8 cellular contexts compared by ENCODE assay signal in the genomic region with DNA sequence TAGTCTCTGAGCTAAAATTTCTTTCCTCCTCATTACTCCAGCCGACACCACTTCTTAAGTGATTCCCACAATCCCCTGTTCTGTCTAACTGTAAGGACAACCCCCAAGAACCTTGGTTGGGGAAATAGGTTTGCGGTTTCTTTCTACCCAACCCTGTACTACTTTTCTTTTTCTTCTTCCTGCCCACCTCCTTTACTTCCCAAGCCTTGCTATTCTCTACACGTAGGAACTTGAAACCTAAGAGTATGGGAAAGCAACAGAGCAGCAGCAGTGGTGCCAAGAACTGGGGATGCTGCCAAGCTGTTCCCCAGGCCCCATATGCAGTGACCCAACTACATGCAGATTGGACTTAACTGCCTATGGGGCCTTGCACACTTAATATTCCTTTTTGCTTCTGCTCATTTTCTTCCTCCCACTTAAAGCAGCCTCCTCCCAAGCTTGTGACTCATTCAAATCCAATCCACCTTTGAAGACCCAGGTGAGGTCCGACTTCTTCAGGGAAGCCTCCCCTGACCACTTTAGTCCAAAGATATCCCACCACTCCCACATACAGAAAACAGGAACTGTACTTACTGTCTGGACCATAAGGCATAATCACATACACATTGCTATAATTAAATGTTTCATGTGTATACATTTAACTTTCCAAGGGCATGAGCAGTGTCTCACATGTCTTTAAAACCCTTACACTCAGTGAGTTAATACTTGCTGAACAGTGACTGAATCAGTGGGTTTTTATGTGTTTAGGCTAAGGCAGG. TPM values are rescaled to one million over a fixed set of nuclear protein-coding genes. Genes with fewer than 3 reads are reported as not detected.
A peak's percentile ranks its signal among the peaks of the same experiment; 100 is the strongest.
DNase-seq lines count a peak whose midpoint lies in the region; ATAC-seq and TF ChIP-seq lines count a peak whose summit lies in the region.

No MANE protein-coding gene starts in this region.

- no peaks in the 10 kb centered on the region for H3K27me3 Mint-ChIP-seq in activated CD4-positive, alpha-beta memory T cell treated with anti-CD3 and anti-CD28 coated beads for 36 hours
- peaks cover 0 to 2% (median 2%) of the 10 kb centered on the region in 3 donors for H3K27me3 Mint-ChIP-seq in immature natural killer cell (ENCODE audit: low read depth in 3 of 3)

- peaks cover 56% of the 10 kb centered on the region for H3K4me1 Mint-ChIP-seq in activated CD4-positive, alpha-beta memory T cell treated with anti-CD3 and anti-CD28 coated beads for 36 hours (ENCODE audit: low read depth)
- H3K4me1 Mint-ChIP-seq in immature natural killer cell: peaks cover 26 to 48% of the 10 kb centered on the region in 2 donors

- POLR2A ChIA-PET in activated CD4-positive, alpha-beta memory T cell treated with anti-CD3 and anti-CD28 coated beads for 36 hours (lab: Charles Lee): interaction anchor here (1.0 kb wide), 1 partner anchor 137 kb away, joined by 5 read pairs; the partner anchor contains the start of gene PHF8

- H3K9me3 Mint-ChIP-seq in activated CD4-positive, alpha-beta memory T cell treated with anti-CD3 and anti-CD28 coated beads for 36 hours: no peaks in the 10 kb centered on the region
- no peaks in the 10 kb centered on the region for H3K9me3 Mint-ChIP-seq in immature natural killer cell

- TF ChIP-seq CTCF in heart left ventricle (IDR thresholded peaks at IDR 0.05) (no peak), uterus (IDR thresholded peaks at IDR 0.05) (no peak)

- DNase-seq in heart left ventricle (no peak), left ventricle myocardium superior (no peak), immature natural killer cell (no peak), uterus (no peak), UCSD-AML1 (lab: John Stamatoyannopoulos, UW; ENCODE audit: unreplicated experiment) (no peak)
- DNase-seq in activated CD4-positive, alpha-beta memory T cell treated with anti-CD3 and anti-CD28 coated beads for 36 hours: no peak

- peak overlapping the region; percentile 76 for H3K27ac Mint-ChIP-seq in activated CD4-positive, alpha-beta memory T cell treated with anti-CD3 and anti-CD28 coated beads for 36 hours
- peak overlapping the region; percentile 52 to 87 (median 70) for H3K27ac Mint-ChIP-seq in immature natural killer cell

- WGBS in heart left ventricle, 4 donors: 35 to 53% (median 44%) methylated on average over 4 of the region's 4 CpGs

- peak overlapping the region in 2 of 12 donors; percentile 79 to 87 for H3K27ac ChIP-seq in heart left ventricle
- H3K27ac ChIP-seq in uterus: no peak overlapping the region

- H3K27me3 ChIP-seq in heart left ventricle (peaks cover 0 to 4% (median 0%) of the 10 kb centered on the region in 9 donors), uterus (no peaks in the 10 kb centered on the region)

- CTCF ChIA-PET in activated CD4-positive, alpha-beta memory T cell treated with anti-CD3 and anti-CD28 coated beads for 36 hours (lab: Charles Lee): no interaction called here

- TF ChIP-seq POLR2A in heart left ventricle (IDR thresholded peaks at IDR 0.05) (no peak), uterus (IDR thresholded peaks at IDR 0.05) (no peak)

- ATAC-seq in heart left ventricle: no peak
- ATAC-seq in left ventricle myocardium superior: no peak
- ATAC-seq in HG03457 (IDR thresholded peaks at IDR 0.05; ENCODE audit: unreplicated experiment): no peak
- ATAC-seq in HG02981 (IDR thresholded peaks at IDR 0.05; ENCODE audit: unreplicated experiment): no peak

- no peaks in the 10 kb centered on the region for H3K36me3 ChIP-seq in heart left ventricle
- H3K36me3 ChIP-seq in uterus: no peaks in the 10 kb centered on the region

- H3K9me3 ChIP-seq in heart left ventricle (no peaks in the 10 kb centered on the region), uterus (no peaks in the 10 kb centered on the region)

- peak overlapping the region in 11 of 12 donors; percentile 66 to 99 (median 86) for H3K4me3 ChIP-seq in heart left ventricle
- peak overlapping the region; percentile 20 to 83 for H3K4me3 ChIP-seq in uterus

- peaks cover 12% of the 10 kb centered on the region for H3K36me3 Mint-ChIP-seq in activated CD4-positive, alpha-beta memory T cell treated with anti-CD3 and anti-CD28 coated beads for 36 hours
- H3K36me3 Mint-ChIP-seq in immature natural killer cell: peaks cover 0 to 3% (median 0%) of the 10 kb centered on the region in 3 donors

- peak overlapping the region; percentile 78 for H3K4me3 Mint-ChIP-seq in activated CD4-positive, alpha-beta memory T cell treated with anti-CD3 and anti-CD28 coated beads for 36 hours
- H3K4me3 Mint-ChIP-seq in immature natural killer cell: peak overlapping the region; percentile 68 to 87 (median 78)

- intact Hi-C loops in heart left ventricle (cut with DNase I): loop anchor here in 5 of 10 donors (5.0 to 10.0 kb wide), 5 partner anchors 137 to 821 kb away; partner anchors contain the start of genes PHF8 (in 3 of the 5), APEX2 (in 1 of the 5) and GNL3L (in 1 of the 5)
- intact Hi-C loops in left ventricle myocardium superior (cut with micrococcal nuclease): no loop called here
- intact Hi-C loops in activated CD4-positive, alpha-beta memory T cell treated with anti-CD3 and anti-CD28 coated beads for 36 hours (cut with micrococcal nuclease): loop anchor here (5.0 to 10.0 kb wide), 3 partner anchors 353 to 983 kb away; partner anchors contain the start of genes APEX2 and GNL3L
- intact Hi-C loops in uterus (cut with DNase I; ENCODE audit: low total_unique reads): no loop called here

- H3K4me1 ChIP-seq in heart left ventricle (peaks cover 0 to 42% (median 16%) of the 10 kb centered on the region in 12 donors), uterus (no peaks in the 10 kb centered on the region)

RNA-seq across cellular contexts. Expression of gene FAM120C, which starts 1.7 kb away (rescaled TPM):
- total RNA-seq in heart left ventricle (1 to 10 TPM; 3.4 to 8.8 (median 5.9) TPM), left ventricle myocardium superior (5.6 TPM), uterus (10 to 100 TPM in 3 of 4 donors, 1 to 10 TPM in 1; 2.6 to 19.4 (median 10.7) TPM)
- polyA plus RNA-seq in heart left ventricle (1 to 10 TPM; 2.1 to 2.2 TPM), immature natural killer cell (1 to 10 TPM; 2.5 to 4.0 (median 3.3) TPM)
- 1 to 10 TPM; 4.5 to 6.1 TPM for total RNA-seq in activated CD4-positive, alpha-beta memory T cell treated with anti-CD3 and anti-CD28 coated beads for 36 hours
